Comparison of ENCODE assay signal across 20 cellular contexts in the genomic region with DNA sequence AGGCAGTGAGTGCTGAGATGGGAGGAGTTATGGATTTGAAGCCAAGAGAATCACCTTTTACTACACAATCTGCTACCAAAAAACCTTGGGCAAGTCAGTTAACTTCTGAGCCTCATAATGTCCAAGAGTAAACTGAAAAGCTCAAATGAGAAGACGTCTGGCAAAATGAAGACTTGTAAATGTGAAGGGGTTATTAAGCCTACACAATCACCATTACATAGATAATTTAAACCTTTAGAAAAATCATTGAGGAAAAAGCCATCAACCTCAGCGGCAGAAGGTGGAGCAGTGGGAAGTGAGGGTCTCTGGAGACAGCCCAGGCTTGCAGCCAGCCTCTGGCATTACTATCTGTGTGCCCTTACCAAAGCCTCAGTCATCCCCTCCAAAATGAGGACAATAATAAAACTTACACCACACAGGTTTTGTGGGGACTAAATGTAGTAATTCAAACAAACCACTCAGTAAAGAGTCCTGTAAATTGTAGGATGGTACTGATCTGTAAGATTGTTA. TPM values are rescaled to one million over a fixed set of nuclear protein-coding genes. Genes with fewer than 3 reads are reported as not detected.
A peak's percentile ranks its signal among the peaks of the same experiment; 100 is the strongest.
DNase-seq lines count a peak whose midpoint lies in the region; ATAC-seq and TF ChIP-seq lines count a peak whose summit lies in the region.
"Had no signal": no experiment of that assay in that cellular context is flagged by ENCODE, and none has a peak within 500 bp of the region (broad histone marks: within the 10 kb centered on the region; RNA-seq: fewer than 3 reads in every experiment).

No MANE protein-coding gene starts in this region.

- no peak overlapping the region for H3K4me3 Mint-ChIP-seq in CD4-positive, alpha-beta T cell
- H3K4me3 Mint-ChIP-seq: CD4-positive, CD25-positive, alpha-beta regulatory T cell; H9; IgD-negative memory B cell had no signal

- no peaks in the 10 kb centered on the region for H3K4me1 Mint-ChIP-seq in CD4-positive, alpha-beta T cell (ENCODE audit: low read depth)

- no peak for ATAC-seq in CD4-positive, alpha-beta T cell (ENCODE audit: poor library complexity)

- CTCF ChIA-PET in CD4-positive, alpha-beta T cell (lab: Charles Lee), result no interaction called here

- H3K36me3 Mint-ChIP-seq in CD4-positive, alpha-beta T cell (ENCODE audit: low read depth), result no peaks in the 10 kb centered on the region
- H3K36me3 Mint-ChIP-seq: CD4-positive, CD25-positive, alpha-beta regulatory T cell; IgD-negative memory B cell had no signal

- TF ChIP-seq CTCF in CD4-positive, alpha-beta T cell (IDR thresholded peaks at IDR 0.05), result no peak

- H3K9me3 ChIP-seq in CD4-positive, alpha-beta T cell (ENCODE audit: control insufficient read depth, low read length), result no peaks in the 10 kb centered on the region

- H3K27ac ChIP-seq in CD4-positive, alpha-beta T cell (ENCODE audit: low read depth, low read length), result no peak overlapping the region
- H3K27ac ChIP-seq: BLaER1 treated with 17β-estradiol and CSF1 and Interleukin-3, amounts not matched to agents 10 nM and 100 nM had no signal

- DNase-seq in NCI-H1694 (lab: John Stamatoyannopoulos, UW) (peak; percentile 11), NCI-H1694 treated with DMSO at 0.1 percent for 48 hours (lab: John Stamatoyannopoulos, UW) (no peak), NCI-H2171 (lab: John Stamatoyannopoulos, UW) (peak; percentile 21), cerebellum (ENCODE audit: low spot score) (peak; percentile 43), NCI-H1105 (lab: John Stamatoyannopoulos, UW) (no peak)
- DNase-seq in CD4-positive, alpha-beta T cell, result no peak
- DNase-seq in effector CD4-positive, alpha-beta T cell, result no peak
- DNase-seq: ACHN; Calu3; CD4-positive, CD25-positive, alpha-beta regulatory T cell; DMS153; DMS79 treated with DMSO at 0.1 percent for 48 hours; EL; GDM1; GOT3; H9 had no signal

- POLR2A ChIA-PET in CD4-positive, alpha-beta T cell (lab: Charles Lee), result interaction anchor here (0.6 kb wide), 1 partner anchor 183 kb away, joined by 3 read pairs; no protein-coding TSS in a partner anchor

- peaks cover 40% of the 10 kb centered on the region for H3K27me3 ChIP-seq in CD4-positive, alpha-beta T cell (ENCODE audit: control insufficient read depth, insufficient read depth, low read length)
- H3K27me3 ChIP-seq: BLaER1 treated with 17β-estradiol and CSF1 and Interleukin-3, amounts not matched to agents 10 nM and 100 nM had no signal

- H3K9me3 Mint-ChIP-seq in CD4-positive, alpha-beta T cell, result no peaks in the 10 kb centered on the region
- H3K9me3 Mint-ChIP-seq: H9 had no signal

- intact Hi-C loops in CD4-positive, alpha-beta T cell (cut with DNase I, micrococcal nuclease), result no loop called here

- no peak overlapping the region for H3K27ac Mint-ChIP-seq in CD4-positive, alpha-beta T cell
- H3K27ac Mint-ChIP-seq: CD4-positive, CD25-positive, alpha-beta regulatory T cell; H9; IgD-negative memory B cell had no signal

- peaks cover 59% of the 10 kb centered on the region for H3K27me3 Mint-ChIP-seq in CD4-positive, alpha-beta T cell

RNA-seq across cellular contexts. Expression of gene CCDC175, which starts 50.5 kb away (rescaled TPM):
- total RNA-seq in cerebellum, result 14.2 TPM
- not detected for total RNA-seq in CD4-positive, alpha-beta T cell
- total RNA-seq: A172, Calu3, HT1080 had no signal

Comparison
In these comparisons a context has a peak if more than half of its experiments do, and no peak if none do; other contexts are left out.
1. DNase-seq: peak in NCI-H1694 (single experiment), NCI-H2171 (single experiment) and cerebellum (single experiment); none in NCI-H1694 treated with DMSO at 0.1 percent for 48 hours (single experiment), NCI-H1105 (single experiment), CD4-positive, alpha-beta T cell (0 of 10) and effector CD4-positive, alpha-beta T cell (single experiment).
2. RNA of gene CCDC175, which starts 50.5 kb away (total RNA-seq): 14.2 TPM in cerebellum (single experiment); not detected in CD4-positive, alpha-beta T cell; every median in the first group is over 10 times any median in the second.